In the genomic region with DNA sequence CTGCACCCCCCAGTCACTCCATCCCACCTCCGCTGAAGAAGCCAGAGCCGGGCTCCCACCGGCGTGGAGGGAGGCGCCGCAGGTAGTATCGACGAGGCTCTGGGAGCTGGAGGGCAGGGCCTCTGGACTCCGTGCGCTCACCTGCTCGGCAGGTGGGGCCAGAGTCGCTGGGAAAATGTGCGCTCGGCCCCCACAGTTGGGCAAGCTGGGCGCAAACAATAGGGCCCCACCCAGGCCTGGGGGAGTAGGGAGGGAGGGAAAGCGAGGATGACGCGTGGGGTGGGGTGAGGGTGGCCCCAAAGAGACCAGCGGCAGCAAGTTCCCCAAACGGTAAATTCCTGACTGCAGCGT, we compare ENCODE assay signal across 8 cellular contexts. TPM values are rescaled to one million over a fixed set of nuclear protein-coding genes. Genes with fewer than 3 reads are reported as not detected.
DNase-seq lines count a peak whose midpoint lies in the region; ATAC-seq and TF ChIP-seq lines count a peak whose summit lies in the region.

No MANE protein-coding gene starts in this region.

- intact Hi-C loops in sigmoid colon (cut with DNase I), result no loop called here

- TF ChIP-seq CTCF in glutamatergic neuron (IDR thresholded peaks at IDR 0.05; ENCODE audit: partially characterized antibody, unreplicated experiment) (no peak), sigmoid colon (IDR thresholded peaks at IDR 0.05) (no peak)

- ATAC-seq in T-helper 17 cell (no peak), GM18873 (IDR thresholded peaks at IDR 0.05; ENCODE audit: low FRiP score, unreplicated experiment) (no peak), GM18907 (IDR thresholded peaks at IDR 0.05; ENCODE audit: unreplicated experiment) (no peak)

- peak overlapping the region; percentile 64 to 78 (median 74) for H3K27ac ChIP-seq in sigmoid colon

- H3K9me3 Mint-ChIP-seq in glutamatergic neuron (ENCODE audit: unreplicated experiment), result peaks cover 26% of the 10 kb centered on the region

- TF ChIP-seq EP300 in sigmoid colon (IDR thresholded peaks at IDR 0.05), result no peak

- H3K9me3 ChIP-seq in T-helper 17 cell (ENCODE audit: control insufficient read depth, low read length, poor library complexity, severe bottlenecking) (no peaks in the 10 kb centered on the region), sigmoid colon (no peaks in the 10 kb centered on the region)

- H3K36me3 ChIP-seq in sigmoid colon, result no peaks in the 10 kb centered on the region

- peak overlapping the region; percentile 71 for H3K4me3 Mint-ChIP-seq in T-helper 17 cell
- H3K4me3 Mint-ChIP-seq in glutamatergic neuron (ENCODE audit: unreplicated experiment), result peak overlapping the region; percentile 94

- DNase-seq in DMS53 (lab: John Stamatoyannopoulos, UW), result peak; percentile 78
- no peak for DNase-seq in DMS53 treated with DMSO at 0.1 percent for 48 hours (lab: John Stamatoyannopoulos, UW; ENCODE audit: unreplicated experiment)
- no peak for DNase-seq in T-helper 17 cell
- peak; percentile 40 for DNase-seq in glutamatergic neuron
- DNase-seq in sigmoid colon, result no peak
- DNase-seq in AG08395 (ENCODE audit: low spot score), result no peak

- H3K4me1 Mint-ChIP-seq in T-helper 17 cell, result peaks cover 16% of the 10 kb centered on the region
- peaks cover 17% of the 10 kb centered on the region for H3K4me1 Mint-ChIP-seq in glutamatergic neuron (ENCODE audit: low read depth, unreplicated experiment)

- peak overlapping the region; percentile 45 to 64 (median 58) for H3K4me3 ChIP-seq in sigmoid colon

- peak in 1 of 2 donors; percentile 52 for TF ChIP-seq POLR2A in sigmoid colon (IDR thresholded peaks at IDR 0.05)

- H3K36me3 Mint-ChIP-seq in T-helper 17 cell (ENCODE audit: low read depth) (no peaks in the 10 kb centered on the region), glutamatergic neuron (ENCODE audit: unreplicated experiment) (no peaks in the 10 kb centered on the region)

- H3K4me1 ChIP-seq in sigmoid colon, result peaks cover 0 to 38% (median 18%) of the 10 kb centered on the region in 4 donors

- peaks cover 15 to 37% (median 18%) of the 10 kb centered on the region in 3 donors for H3K27me3 ChIP-seq in sigmoid colon

- H3K27ac Mint-ChIP-seq in T-helper 17 cell (no peak overlapping the region), glutamatergic neuron (ENCODE audit: unreplicated experiment) (peak overlapping the region; percentile 88)

- peaks cover 25% of the 10 kb centered on the region for H3K27me3 Mint-ChIP-seq in T-helper 17 cell
- peaks cover 18% of the 10 kb centered on the region for H3K27me3 Mint-ChIP-seq in glutamatergic neuron (ENCODE audit: unreplicated experiment)

- whole genome bisulfite sequencing in sigmoid colon, 2 donors, result 1% methylated on average over 21 of the region's 21 CpGs

RNA-seq across cellular contexts. Expression of gene JUP, which starts 0.7 kb away (rescaled TPM):
- total RNA-seq in T-helper 17 cell, result 1 to 10 TPM in 1 of 2 donors, under 1 TPM in 1; 0.63 to 1.4 TPM
- 252 TPM for total RNA-seq in glutamatergic neuron (ENCODE audit: unreplicated experiment)
- 10 to 100 TPM; 22.2 to 40.3 (median 31.2) TPM for total RNA-seq in sigmoid colon
- polyA plus RNA-seq in sigmoid colon, result 100 to 1,000 TPM; 231 to 494 (median 236) TPM

RNA-seq across cellular contexts. Expression of gene P3H4, which starts 25.9 kb away (rescaled TPM):
- total RNA-seq in T-helper 17 cell (1 to 10 TPM; 1.7 to 2.0 TPM), glutamatergic neuron (ENCODE audit: unreplicated experiment) (5.6 TPM), sigmoid colon (10 to 100 TPM in 3 of 4 donors, 1 to 10 TPM in 1; 9.9 to 12.3 (median 11.3) TPM)
- polyA plus RNA-seq in sigmoid colon, result 1 to 10 TPM; 3.0 to 6.4 (median 4.9) TPM

RNA-seq across cellular contexts. Expression of gene FKBP10, which starts 27.0 kb away (rescaled TPM):
- not detected for total RNA-seq in T-helper 17 cell
- 28.5 TPM for total RNA-seq in glutamatergic neuron (ENCODE audit: unreplicated experiment)
- 10 to 100 TPM; 34.2 to 71.2 (median 39.5) TPM for total RNA-seq in sigmoid colon
- 10 to 100 TPM in 1 of 3 donors, 1 to 10 TPM in 2; 5.5 to 18.4 (median 9.0) TPM for polyA plus RNA-seq in sigmoid colon

RNA-seq across cellular contexts. Expression of gene NT5C3B, which starts 50.2 kb away (rescaled TPM):
- total RNA-seq in T-helper 17 cell, result 10 to 100 TPM; 23.1 to 28.9 TPM
- total RNA-seq in glutamatergic neuron (ENCODE audit: unreplicated experiment), result 165 TPM
- total RNA-seq in sigmoid colon, result 100 to 1,000 TPM in 1 of 4 donors, 10 to 100 TPM in 3; 58.5 to 104 (median 69.2) TPM
- polyA plus RNA-seq in sigmoid colon, result 10 to 100 TPM; 19.4 to 42.6 (median 33.9) TPM

RNA-seq across cellular contexts. Expression of gene HAP1, which starts 51.4 kb away (rescaled TPM):
- total RNA-seq in T-helper 17 cell (1 to 10 TPM in 1 of 2 donors, under 1 TPM in 1; 0.15 to 1.3 TPM), glutamatergic neuron (ENCODE audit: unreplicated experiment) (0.76 TPM), sigmoid colon (1 to 10 TPM in 3 of 4 donors, under 1 TPM in 1; 0.71 to 4.3 (median 2.5) TPM)
- polyA plus RNA-seq in sigmoid colon, result under 1 TPM; under 0.01 to 0.47 (median 0.23) TPM

Comparison
In these comparisons a context has a peak if more than half of its experiments do, and no peak if none do; other contexts are left out.
1. DNase-seq: peak in DMS53 (single experiment) and glutamatergic neuron (single experiment); none in DMS53 treated with DMSO at 0.1 percent for 48 hours (single experiment), T-helper 17 cell (0 of 3), sigmoid colon (single experiment) and AG08395 (single experiment).
2. RNA of gene JUP, which starts 0.7 kb away (total RNA-seq): 252 TPM in glutamatergic neuron (single experiment) and 22.2 to 40.3 TPM in sigmoid colon; 0.63 to 1.4 TPM in T-helper 17 cell; every median in the first group is over 4 times any median in the second.
3. RNA of gene FKBP10, which starts 27.0 kb away (total RNA-seq): 34.2 to 71.2 TPM in sigmoid colon and 28.5 TPM in glutamatergic neuron (single experiment); not detected in T-helper 17 cell; every median in the first group is over 10 times any median in the second.